3 cellular contexts compared by ENCODE assay signal in genomic region chr14:19993438-19993837, GRCh38. TPM values are rescaled to one million over a fixed set of nuclear protein-coding genes. Genes with fewer than 3 reads are reported as not detected.
"Had no signal": no experiment of that assay in that cellular context is flagged by ENCODE, and none has a peak within 500 bp of the region (broad histone marks: within the 10 kb centered on the region; RNA-seq: fewer than 3 reads in every experiment).

No MANE protein-coding gene starts in this region.

- H3K4me3 ChIP-seq: GM12878 had no signal

- ATAC-seq: GM12878 had no signal

- DNase-seq: GDM1, GF-D8 had no signal

RNA-seq across cellular contexts. Expression of gene OR4Q2, which starts 8.5 kb away (rescaled TPM):
- total RNA-seq: GM12878 had no signal
- polyA plus RNA-seq: GM12878 had no signal

RNA-seq across cellular contexts. Expression of gene OR4K15, which starts 18.0 kb away (rescaled TPM):
- total RNA-seq: GM12878 had no signal
- polyA plus RNA-seq: GM12878 had no signal

RNA-seq across cellular contexts. Expression of gene OR4K14, which starts 25.7 kb away (rescaled TPM):
- total RNA-seq: GM12878 had no signal
- polyA plus RNA-seq: GM12878 had no signal

RNA-seq across cellular contexts. Expression of gene OR4K13, which starts 42.4 kb away (rescaled TPM):
- total RNA-seq: GM12878 had no signal
- polyA plus RNA-seq: GM12878 had no signal
